ENCODE assay signal across 7 cellular contexts in genomic region chr5:120132347-120132746, GRCh38.
DNase-seq lines count a peak whose midpoint lies in the region; ATAC-seq and TF ChIP-seq lines count a peak whose summit lies in the region.
"Not testable (repeated sequence)": the region's sequence is repeated elsewhere in the genome, so short reads cannot be mapped to it uniquely, and the experiment has no call there.

No MANE protein-coding gene starts in this region.

- H3K9me3 Mint-ChIP-seq in CD14-positive monocyte (peaks cover 22 to 42% (median 34%) of the 10 kb centered on the region in 7 donors), immature natural killer cell (peaks cover 5 to 17% (median 10%) of the 10 kb centered on the region in 6 donors)
- H3K9me3 Mint-ChIP-seq in activated CD4-positive, alpha-beta T cell treated with anti-CD3 and anti-CD28 coated beads, Interleukin-2, amount 10 ng/mL, durations not matched to agents 24 days and 14 days = not testable (repeated sequence)

- H3K27me3 Mint-ChIP-seq in CD14-positive monocyte (ENCODE audit: low read depth in 3 of 3); activated CD4-positive, alpha-beta T cell treated with anti-CD3 and anti-CD28 coated beads, Interleukin-2, amount 10 ng/mL, durations not matched to agents 24 days and 14 days; immature natural killer cell (ENCODE audit: low read depth in 3 of 3): not testable (repeated sequence)

- H3K36me3 Mint-ChIP-seq in CD14-positive monocyte; activated CD4-positive, alpha-beta T cell treated with anti-CD3 and anti-CD28 coated beads, Interleukin-2, amount 10 ng/mL, durations not matched to agents 24 days and 14 days (ENCODE audit: low read depth); immature natural killer cell: not testable (repeated sequence)

- not testable (repeated sequence) for DNase-seq in CD14-positive monocyte (ENCODE audit: low spot score); activated CD4-positive, alpha-beta T cell treated with anti-CD3 and anti-CD28 coated beads, Interleukin-2, amount 10 ng/mL, durations not matched to agents 24 days and 14 days; immature natural killer cell
- DNase-seq in ELF-1 (ENCODE audit: low read depth, low spot score) = peak; percentile 24
- peak; percentile 19 for DNase-seq in NCI-H69 (lab: John Stamatoyannopoulos, UW)
- DNase-seq in SK-N-DZ (ENCODE audit: low spot score) = peak; percentile 7
- DNase-seq in mucosa of descending colon = peak in 2 of 3 donors; percentile 27 to 32

- not testable (repeated sequence) for H3K9me3 ChIP-seq in mucosa of descending colon

- not testable (repeated sequence) for TF ChIP-seq CTCF in CD14-positive monocyte (IDR thresholded peaks at IDR 0.05); mucosa of descending colon (IDR thresholded peaks at IDR 0.05)

- H3K4me1 Mint-ChIP-seq in CD14-positive monocyte = peaks cover 19% of the 10 kb centered on the region
- not testable (repeated sequence) for H3K4me1 Mint-ChIP-seq in activated CD4-positive, alpha-beta T cell treated with anti-CD3 and anti-CD28 coated beads, Interleukin-2, amount 10 ng/mL, durations not matched to agents 24 days and 14 days
- H3K4me1 Mint-ChIP-seq in immature natural killer cell = peaks cover 6 to 13% of the 10 kb centered on the region in 2 donors

- H3K4me3 Mint-ChIP-seq in CD14-positive monocyte (peak overlapping the region; percentile 47 to 89), immature natural killer cell (peak overlapping the region; percentile 4 to 65 (median 56))
- H3K4me3 Mint-ChIP-seq in activated CD4-positive, alpha-beta T cell treated with anti-CD3 and anti-CD28 coated beads, Interleukin-2, amount 10 ng/mL, durations not matched to agents 24 days and 14 days = peak overlapping the region; percentile 30

- intact Hi-C loops in CD14-positive monocyte (cut with micrococcal nuclease); activated CD4-positive, alpha-beta T cell treated with anti-CD3 and anti-CD28 coated beads, Interleukin-2, amount 10 ng/mL, durations not matched to agents 24 days and 14 days (cut with micrococcal nuclease); mucosa of descending colon (cut with DNase I, micrococcal nuclease): not testable (repeated sequence)

- H3K4me3 ChIP-seq in mucosa of descending colon = not testable (repeated sequence)

- H3K36me3 ChIP-seq in mucosa of descending colon (ENCODE audit: low read depth) = not testable (repeated sequence)

- peak overlapping the region; percentile 23 to 89 (median 86) for H3K27ac Mint-ChIP-seq in CD14-positive monocyte
- H3K27ac Mint-ChIP-seq in activated CD4-positive, alpha-beta T cell treated with anti-CD3 and anti-CD28 coated beads, Interleukin-2, amount 10 ng/mL, durations not matched to agents 24 days and 14 days = not testable (repeated sequence)
- peak overlapping the region in 1 of 6 donors; percentile 29 for H3K27ac Mint-ChIP-seq in immature natural killer cell

- not testable (repeated sequence) for ATAC-seq in mucosa of descending colon

- not testable (repeated sequence) for H3K4me1 ChIP-seq in mucosa of descending colon (ENCODE audit: low read depth)
